Comparison of ENCODE assay signal across 13 cellular contexts in the genomic region with DNA sequence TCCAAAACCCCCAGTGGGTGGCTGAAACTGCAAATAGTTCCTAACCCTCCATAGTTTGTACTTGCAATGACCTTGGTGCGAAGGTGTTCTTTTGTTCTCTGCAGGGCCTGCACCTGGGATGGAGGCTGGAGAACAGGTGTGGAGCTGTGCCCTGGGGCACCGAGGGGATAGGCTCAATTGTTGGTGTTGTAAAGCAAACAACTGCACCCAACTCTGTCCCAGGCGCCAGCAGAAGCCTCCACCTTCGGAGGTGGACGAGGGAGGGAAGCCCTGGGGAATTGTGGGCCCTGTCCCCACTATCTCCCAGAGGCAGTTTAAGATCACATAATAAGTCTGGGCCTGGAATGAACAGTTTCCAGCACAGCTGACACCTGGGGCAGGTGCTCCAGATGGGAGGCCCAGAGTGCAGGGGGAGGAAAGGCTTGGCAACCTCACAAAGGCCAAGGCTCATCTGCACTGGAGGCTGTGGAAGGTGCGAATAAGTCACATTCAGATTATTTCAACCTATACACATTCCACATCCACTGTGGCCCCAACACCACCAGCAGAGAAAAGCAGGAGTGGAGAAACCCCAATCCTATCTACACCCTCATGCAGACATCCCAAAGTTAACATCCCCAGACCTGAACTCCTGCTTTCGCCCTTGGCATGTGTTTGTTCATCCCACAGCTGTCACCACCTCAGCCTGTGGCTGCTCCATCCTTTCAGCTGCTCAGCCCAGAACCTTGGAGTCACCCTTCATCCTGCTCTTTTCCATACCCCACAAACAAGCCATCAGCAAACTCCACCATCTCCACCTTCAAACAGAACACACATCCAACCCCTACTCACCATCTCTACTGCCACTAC. TPM values are rescaled to one million over a fixed set of nuclear protein-coding genes. Genes with fewer than 3 reads are reported as not detected.
A peak's percentile ranks its signal among the peaks of the same experiment; 100 is the strongest.
DNase-seq lines count a peak whose midpoint lies in the region; ATAC-seq, FAIRE-seq and TF ChIP-seq lines count a peak whose summit lies in the region.
"Had no signal": no experiment of that assay in that cellular context is flagged by ENCODE, and none has a peak within 500 bp of the region (broad histone marks: within the 10 kb centered on the region; RNA-seq: fewer than 3 reads in every experiment).

No MANE protein-coding gene starts in this region.

- no peaks in the 10 kb centered on the region for H3K36me3 ChIP-seq in HUES6 (ENCODE audit: control insufficient read depth, insufficient read depth, low read length)
- no peaks in the 10 kb centered on the region for H3K36me3 ChIP-seq in osteoblast (ENCODE audit: insufficient read depth, low read length)

- H3K4me1 ChIP-seq in HUES6 (ENCODE audit: control insufficient read depth, insufficient read depth, low read length) (peaks cover 23% of the 10 kb centered on the region), osteoblast (ENCODE audit: insufficient read depth, low read length) (no peaks in the 10 kb centered on the region)

- no peaks in the 10 kb centered on the region for H3K79me2 ChIP-seq in osteoblast (ENCODE audit: insufficient read depth, low read length)

- no peaks in the 10 kb centered on the region for H3K9me3 Mint-ChIP-seq in activated naive CD4-positive, alpha-beta T cell treated with anti-CD3 and anti-CD28 coated beads, Interleukin-2, amount 50 U/mL, for 72 hours
- H3K9me3 Mint-ChIP-seq: activated naive CD8-positive, alpha-beta T cell treated with anti-CD3 and anti-CD28 coated beads for 36 hours; central memory CD8-positive, alpha-beta T cell had no signal

- peak overlapping the region; percentile 7; the same call in 1 of the 2 replicates for H3K27ac ChIP-seq in HUES6 (ENCODE audit: low read depth, low read length)
- H3K27ac ChIP-seq in osteoblast (ENCODE audit: low read depth, low read length): no peak overlapping the region
- H3K27ac ChIP-seq: epithelial cell of prostate had no signal

- DNase-seq in NCI-H2107 treated with DMSO at 0.1 percent for 48 hours (lab: John Stamatoyannopoulos, UW; ENCODE audit: unreplicated experiment) (peak; percentile 88), SHP77 treated with DMSO at 0.1 percent for 48 hours (lab: John Stamatoyannopoulos, UW) (peak; percentile 88), osteoblast (ENCODE audit: insufficient read length, low spot score, missing footprints) (peak; percentile 47), D721Med (ENCODE audit: insufficient read length, low spot score) (no peak), activated gamma-delta T cell treated with Interleukin-2 at 50 U/mL for 16 hours (no peak)
- DNase-seq in stimulated activated naive CD8-positive, alpha-beta T cell treated with anti-CD3 and anti-CD28 coated beads, Interleukin-15, Interleukin-2, amounts not matched to agents 100 U/mL and 50 U/mL, for 24 hours: no peak
- DNase-seq in activated naive CD4-positive, alpha-beta T cell treated with anti-CD3 and anti-CD28 coated beads, Interleukin-2, amount 50 U/mL, for 72 hours (ENCODE audit: low spot score in 2 of 2): no peak
- DNase-seq: activated naive CD8-positive, alpha-beta T cell treated with anti-CD3 and anti-CD28 coated beads for 36 hours had no signal

- no peaks in the 10 kb centered on the region for H4K20me1 ChIP-seq in osteoblast (ENCODE audit: insufficient read depth, low read length)

- H2AFZ ChIP-seq in osteoblast (ENCODE audit: low read length): no peak overlapping the region

- no peak overlapping the region for H3K9ac ChIP-seq in HUES6 (ENCODE audit: low read length)

- no peak for TF ChIP-seq CTCF in osteoblast (IDR thresholded peaks at IDR 0.05; ENCODE audit: extremely low read depth, low read depth, low read length)
- no peak for TF ChIP-seq CTCF in D721Med (IDR thresholded peaks at IDR 0.05; ENCODE audit: insufficient read depth, missing control alignments)

- H3K27me3 ChIP-seq in HUES6 (ENCODE audit: control insufficient read depth, insufficient read depth, low read length) (peaks cover 8% of the 10 kb centered on the region; the same call in 1 of the 2 replicates), osteoblast (ENCODE audit: insufficient read depth, low read length) (peaks cover 11% of the 10 kb centered on the region)

- no peak for FAIRE-seq in D721Med (lab: Jason Lieb, UNC)
- FAIRE-seq: K562, TTC549 had no signal

- H3K9me3 ChIP-seq in HUES6 (ENCODE audit: control insufficient read depth, insufficient read depth, low read depth, low read length) (no peaks in the 10 kb centered on the region), osteoblast (ENCODE audit: low read depth, low read length) (no peaks in the 10 kb centered on the region)

- H3K27ac Mint-ChIP-seq in activated naive CD4-positive, alpha-beta T cell treated with anti-CD3 and anti-CD28 coated beads, Interleukin-2, amount 50 U/mL, for 72 hours: no peak overlapping the region
- H3K27ac Mint-ChIP-seq: activated naive CD8-positive, alpha-beta T cell treated with anti-CD3 and anti-CD28 coated beads for 36 hours had no signal

- no peaks in the 10 kb centered on the region for H3K36me3 Mint-ChIP-seq in activated naive CD4-positive, alpha-beta T cell treated with anti-CD3 and anti-CD28 coated beads, Interleukin-2, amount 50 U/mL, for 72 hours
- H3K36me3 Mint-ChIP-seq: activated naive CD8-positive, alpha-beta T cell treated with anti-CD3 and anti-CD28 coated beads for 36 hours had no signal

- H3K4me2 ChIP-seq in osteoblast (ENCODE audit: insufficient read depth, low read length): no peak overlapping the region

- no peak for ATAC-seq in stimulated activated naive CD8-positive, alpha-beta T cell treated with anti-CD3 and anti-CD28 coated beads, Interleukin-15, Interleukin-2, amounts not matched to agents 100 U/mL and 50 U/mL, for 24 hours
- no peak for ATAC-seq in activated naive CD4-positive, alpha-beta T cell treated with anti-CD3 and anti-CD28 coated beads, Interleukin-2, amount 50 U/mL, for 72 hours
- ATAC-seq: K562 had no signal

- H3K4me3 ChIP-seq in HUES6 (ENCODE audit: low read depth, low read length) (no peak overlapping the region), osteoblast (ENCODE audit: insufficient read depth, low read length) (no peak overlapping the region)
- H3K4me3 ChIP-seq: K562 had no signal

RNA-seq across cellular contexts. Expression of gene CBFA2T2, which starts 12.3 kb away (rescaled TPM):
- 10.3 and 11.2 TPM in 2 replicates for total RNA-seq in osteoblast
- total RNA-seq in activated naive CD4-positive, alpha-beta T cell treated with anti-CD3 and anti-CD28 coated beads, Interleukin-2, amount 50 U/mL, for 72 hours: 10 to 100 TPM; 13.7 to 16.3 TPM

RNA-seq across cellular contexts. Expression of gene SNTA1, which starts 34.0 kb away (rescaled TPM):
- 27.1 and 27.5 TPM in 2 replicates for total RNA-seq in osteoblast
- 1 to 10 TPM; 3.1 TPM for total RNA-seq in activated naive CD4-positive, alpha-beta T cell treated with anti-CD3 and anti-CD28 coated beads, Interleukin-2, amount 50 U/mL, for 72 hours

Comparison
In these comparisons a context has a peak if more than half of its experiments do, and no peak if none do; other contexts are left out.
1. DNase-seq: peak in NCI-H2107 treated with DMSO at 0.1 percent for 48 hours (single experiment), SHP77 treated with DMSO at 0.1 percent for 48 hours (single experiment) and osteoblast (single experiment); none in D721Med (single experiment), activated gamma-delta T cell treated with Interleukin-2 at 50 U/mL for 16 hours (single experiment), stimulated activated naive CD8-positive, alpha-beta T cell treated with anti-CD3 and anti-CD28 coated beads, Interleukin-15, Interleukin-2, amounts not matched to agents 100 U/mL and 50 U/mL, for 24 hours (single experiment) and activated naive CD4-positive, alpha-beta T cell treated with anti-CD3 and anti-CD28 coated beads, Interleukin-2, amount 50 U/mL, for 72 hours (0 of 2).